Comparison of ENCODE assay signal across 1 cellular context in the genomic region with DNA sequence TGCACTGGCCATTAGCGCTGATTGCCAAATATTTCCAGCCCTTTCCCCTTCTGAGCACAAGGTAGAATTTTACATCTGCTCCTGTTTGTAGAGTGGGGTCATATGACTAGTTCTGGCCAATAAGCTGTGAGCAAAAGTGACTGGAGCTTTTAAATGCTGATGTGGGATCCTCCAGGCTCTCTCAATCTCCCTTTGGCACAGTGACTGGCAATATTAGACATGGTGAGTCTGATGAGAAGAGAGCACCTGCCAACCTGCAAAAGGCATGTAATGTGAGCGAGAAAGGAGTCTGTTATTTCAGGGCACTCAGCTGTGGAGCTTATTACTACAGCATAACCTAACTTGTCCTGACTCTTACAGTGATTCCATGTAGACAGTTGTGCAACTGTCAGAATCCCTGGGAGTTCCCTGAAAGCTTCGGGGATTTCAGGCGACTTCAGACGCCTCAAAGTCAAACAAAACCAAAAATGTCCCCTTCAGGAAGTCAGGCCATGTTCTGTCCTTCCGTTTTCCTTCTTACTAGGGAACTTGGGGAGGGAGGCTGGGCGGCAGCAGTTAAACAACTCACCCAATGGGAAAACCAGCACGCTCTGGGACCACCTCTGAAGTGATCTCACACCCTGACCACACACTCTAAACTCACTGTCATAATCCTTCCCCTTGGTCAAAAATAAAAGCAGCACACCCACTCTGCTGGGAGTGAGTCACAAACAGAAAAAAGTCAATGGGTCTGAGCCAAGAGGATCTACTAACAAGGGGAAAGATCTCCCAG.
TF ChIP-seq lines count a peak whose summit lies in the region.

No MANE protein-coding gene starts in this region.

TF ChIP-seq in K562, 482 proteins besides CTCF, POLR2A, EP300 and RAD21 (continued from another document and continues in another):
- TF ChIP-seq MGA (IDR thresholded peaks at IDR 0.05) (peak; percentile 69; the same call in 1 of the 2 replicates), DDX20 (tag; IDR thresholded peaks at IDR 0.05; ENCODE audit: low read depth) (no peak), RAD51 (IDR thresholded peaks at IDR 0.05; ENCODE audit: borderline replicate concordance, low read depth) (peak; percentile 62), TCF15 (CRISPR knock-in tag; IDR thresholded peaks at IDR 0.05) (no peak), ZNF76 (CRISPR knock-in tag; IDR thresholded peaks at IDR 0.05; ENCODE audit: borderline replicate concordance) (peak; percentile 42; the same call in 1 of the 2 replicates), ZEB2 (IDR thresholded peaks at IDR 0.05) (peak; percentile 85), ELF1 (tag; IDR thresholded peaks at IDR 0.05) (0 out of 2 replicates have a peak, but pooled peaks have one; percentile 49), PRDM10 (IDR thresholded peaks at IDR 0.05; ENCODE audit: partially characterized antibody) (peak; percentile 59), UBTF (IDR thresholded peaks at IDR 0.05; ENCODE audit: borderline replicate concordance in 1 of 2, low read depth in 2 of 2, low read length in 2 of 2) (peak in 1 of 2 experiments; percentile 96; a peak in 2 of 4 replicates), E2F1 (CRISPR knock-in tag; IDR thresholded peaks at IDR 0.05) (no peak), JUN (IDR thresholded peaks at IDR 0.05; ENCODE audit: borderline replicate concordance, low read depth, low read length) (peak; percentile 90), JUN (CRISPR knock-in tag; IDR thresholded peaks at IDR 0.05; ENCODE audit: borderline replicate concordance) (0 out of 2 replicates have a peak, but pooled peaks have one; percentile 72), ZNF311 (CRISPR knock-in tag; IDR thresholded peaks at IDR 0.05) (0 out of 2 replicates have a peak, but pooled peaks have one; percentile 39), ATF1 (CRISPR knock-in tag; IDR thresholded peaks at IDR 0.05) (no peak), ATF1 (tag; IDR thresholded peaks at IDR 0.05) (peak; percentile 41; the same call in 1 of the 2 replicates), HDGF (IDR thresholded peaks at IDR 0.05) (no peak), TAF1 (IDR thresholded peaks at IDR 0.05; ENCODE audit: control insufficient read depth, extremely low read depth, insufficient read depth, low read length, severe bottlenecking) (peak; percentile 18), ZBTB7A (IDR thresholded peaks at IDR 0.05; ENCODE audit: borderline replicate concordance, control insufficient read depth, low read depth, low read length) (0 out of 2 replicates have a peak, but pooled peaks have one; percentile 35), EWSR1 (IDR thresholded peaks at IDR 0.05; ENCODE audit: borderline replicate concordance, low read depth, partially characterized antibody) (no peak), HDAC1 (IDR thresholded peaks at IDR 0.05) (peak in 1 of 2 experiments; percentile 42; a peak in 1 of 4 replicates), ZNF668 (CRISPR knock-in tag; IDR thresholded peaks at IDR 0.05) (no peak), KLF6 (CRISPR knock-in tag; IDR thresholded peaks at IDR 0.05; ENCODE audit: borderline replicate concordance) (0 out of 2 replicates have a peak, but pooled peaks have one; percentile 24), ZNF41 (CRISPR knock-in tag; conservative IDR thresholded peaks at IDR 0.05) (no peak), NFRKB (IDR thresholded peaks at IDR 0.05; ENCODE audit: low read depth) (no peak; the same call in none of the 2 replicates)
- TF ChIP-seq, protein P1, sequence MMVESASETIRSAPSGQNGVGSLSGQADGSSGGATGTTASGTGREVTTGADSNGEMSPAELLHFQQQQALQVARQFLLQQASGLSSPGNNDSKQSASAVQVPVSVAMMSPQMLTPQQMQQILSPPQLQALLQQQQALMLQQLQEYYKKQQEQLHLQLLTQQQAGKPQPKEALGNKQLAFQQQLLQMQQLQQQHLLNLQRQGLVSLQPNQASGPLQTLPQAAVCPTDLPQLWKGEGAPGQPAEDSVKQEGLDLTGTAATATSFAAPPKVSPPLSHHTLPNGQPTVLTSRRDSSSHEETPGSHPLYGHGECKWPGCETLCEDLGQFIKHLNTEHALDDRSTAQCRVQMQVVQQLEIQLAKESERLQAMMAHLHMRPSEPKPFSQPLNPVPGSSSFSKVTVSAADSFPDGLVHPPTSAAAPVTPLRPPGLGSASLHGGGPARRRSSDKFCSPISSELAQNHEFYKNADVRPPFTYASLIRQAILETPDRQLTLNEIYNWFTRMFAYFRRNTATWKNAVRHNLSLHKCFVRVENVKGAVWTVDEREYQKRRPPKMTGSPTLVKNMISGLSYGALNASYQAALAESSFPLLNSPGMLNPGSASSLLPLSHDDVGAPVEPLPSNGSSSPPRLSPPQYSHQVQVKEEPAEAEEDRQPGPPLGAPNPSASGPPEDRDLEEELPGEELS (CRISPR knock-in tag; IDR thresholded peaks at IDR 0.05; ENCODE audit: borderline replicate concordance), result 0 out of 2 replicates have a peak, but pooled peaks have one; percentile 37
- TF ChIP-seq, protein P2, sequence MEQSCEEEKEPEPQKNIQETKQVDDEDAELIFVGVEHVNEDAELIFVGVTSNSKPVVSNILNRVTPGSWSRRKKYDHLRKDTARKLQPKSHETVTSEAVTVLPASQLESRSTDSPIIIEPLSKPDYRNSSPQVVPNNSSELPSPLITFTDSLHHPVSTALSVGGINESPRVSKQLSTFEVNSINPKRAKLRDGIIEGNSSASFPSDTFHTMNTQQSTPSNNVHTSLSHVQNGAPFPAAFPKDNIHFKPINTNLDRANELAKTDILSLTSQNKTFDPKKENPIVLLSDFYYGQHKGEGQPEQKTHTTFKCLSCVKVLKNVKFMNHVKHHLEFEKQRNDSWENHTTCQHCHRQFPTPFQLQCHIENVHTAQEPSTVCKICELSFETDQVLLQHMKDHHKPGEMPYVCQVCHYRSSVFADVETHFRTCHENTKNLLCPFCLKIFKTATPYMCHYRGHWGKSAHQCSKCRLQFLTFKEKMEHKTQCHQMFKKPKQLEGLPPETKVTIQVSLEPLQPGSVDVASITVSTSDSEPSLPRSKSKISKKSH (CRISPR knock-in tag; IDR thresholded peaks at IDR 0.05), result no peak
